ENCODE assay signal across 25 cellular contexts in the genomic region with DNA sequence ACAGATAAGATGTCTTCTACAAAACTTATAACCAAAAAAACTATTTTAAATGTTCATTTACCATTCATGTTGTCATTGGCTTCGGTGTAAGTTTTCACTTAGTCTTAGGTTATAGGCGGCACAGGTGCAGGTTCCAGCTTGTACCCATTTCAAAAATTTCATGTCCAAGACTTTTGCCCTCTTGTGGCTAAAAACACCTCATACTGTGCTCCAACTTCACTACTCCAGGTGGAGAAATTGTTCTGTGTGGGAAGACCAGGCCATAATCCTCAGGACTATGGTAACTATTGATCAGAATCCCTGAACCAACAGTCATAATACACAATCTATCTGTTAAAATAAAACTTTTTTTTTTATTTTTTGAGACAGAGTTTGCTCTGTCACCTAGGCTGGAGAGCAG.
DNase-seq lines count a peak whose midpoint lies in the region; ATAC-seq, FAIRE-seq and TF ChIP-seq lines count a peak whose summit lies in the region.
"Had no signal": no experiment of that assay in that cellular context is flagged by ENCODE, and none has a peak within 500 bp of the region (broad histone marks: within the 10 kb centered on the region; RNA-seq: fewer than 3 reads in every experiment).

No MANE protein-coding gene starts in this region.

- no peak overlapping the region for H3K9ac ChIP-seq in HCT116 (ENCODE audit: low read length)
- H3K9ac ChIP-seq in MM.1S (ENCODE audit: low read length) = no peak overlapping the region
- H3K9ac ChIP-seq: GM23248, KMS-11, SK-N-SH had no signal

- H3K4me3 ChIP-seq in HCT116 (replicated peaks in 1 of 2; ENCODE audit: low read depth in 1 of 2, low read length in 2 of 2) = no peak overlapping the region
- no peak overlapping the region for H3K4me3 ChIP-seq in MM.1S (ENCODE audit: low read length)
- no peak overlapping the region for H3K4me3 ChIP-seq in bronchial epithelial cell (ENCODE audit: low read depth, low read length)
- H3K4me3 ChIP-seq: GM23248 had no signal

- RAD21 ChIA-PET in HCT116 (lab: Charles Lee; ENCODE audit: low non-redundant PET in 1 of 2, low total read pairs in 2 of 2, uncharacterized antibody in 2 of 2, unreplicated experiment in 2 of 2) = no interaction called here

- H2AFZ ChIP-seq in HCT116 (ENCODE audit: low read depth, low read length, poor library complexity, severe bottlenecking) (no peak overlapping the region), MM.1S (ENCODE audit: low read length) (no peak overlapping the region)
- H2AFZ ChIP-seq: GM23248 had no signal

- H3K27me3 ChIP-seq in HCT116 (ENCODE audit: insufficient read depth, low read length) = no peaks in the 10 kb centered on the region
- no peaks in the 10 kb centered on the region for H3K27me3 ChIP-seq in MM.1S (replicated peaks; ENCODE audit: insufficient read depth, low read length)
- H3K27me3 ChIP-seq in bronchial epithelial cell (ENCODE audit: control insufficient read depth, insufficient read depth, low read length) = no peaks in the 10 kb centered on the region

- no peaks in the 10 kb centered on the region for H3K36me3 ChIP-seq in HCT116 (ENCODE audit: control insufficient read depth in 1 of 2, insufficient read depth in 2 of 2, low read length in 2 of 2)
- H3K36me3 ChIP-seq in MM.1S (replicated peaks; ENCODE audit: insufficient read depth, low read length) = no peaks in the 10 kb centered on the region
- no peaks in the 10 kb centered on the region for H3K36me3 ChIP-seq in bronchial epithelial cell (ENCODE audit: control insufficient read depth, insufficient read depth, low read length)

- no peak overlapping the region for H3K4me2 ChIP-seq in HCT116 (ENCODE audit: low read length)
- H3K4me2 ChIP-seq in MM.1S (ENCODE audit: low read depth, low read length) = no peak overlapping the region
- H3K4me2 ChIP-seq: KMS-11, SK-N-SH had no signal

- H3K4me1 Mint-ChIP-seq in neural crest cell = peaks cover 5% of the 10 kb centered on the region
- H3K4me1 Mint-ChIP-seq: B cell; CD8-positive, alpha-beta memory T cell had no signal

- no TSS peak for BruUV-seq in HCT116 (replicated peaks; lab: Mats Ljungman, UMichigan)

- FAIRE-seq in bronchial epithelial cell (lab: Jason Lieb, UNC) = no peak
- FAIRE-seq: GM19239, RCC 7860 had no signal

- H3K79me2 ChIP-seq in HCT116 (ENCODE audit: insufficient read depth, low read length) (no peaks in the 10 kb centered on the region), MM.1S (ENCODE audit: low read length) (no peaks in the 10 kb centered on the region)

- no peaks in the 10 kb centered on the region for H3K9me3 ChIP-seq in HCT116 (ENCODE audit: control insufficient read depth in 1 of 2, insufficient read depth in 1 of 2, low read depth in 1 of 2, low read length in 2 of 2)
- H3K9me3 ChIP-seq in MM.1S (replicated peaks; ENCODE audit: insufficient read depth, low read length) = no peaks in the 10 kb centered on the region
- H3K9me3 ChIP-seq: SK-N-SH had no signal

- H3K9me2 ChIP-seq in HCT116 (ENCODE audit: insufficient read depth) (no peaks in the 10 kb centered on the region), MM.1S (replicated peaks; ENCODE audit: insufficient read depth, low read length) (no peaks in the 10 kb centered on the region)
- H3K9me2 ChIP-seq: SK-N-SH had no signal

- no peaks in the 10 kb centered on the region for H3F3A ChIP-seq in MM.1S (ENCODE audit: insufficient read depth, low read length)

- no peak for DNase-seq in HCT116 (ENCODE audit: low read depth, low spot score)
- DNase-seq in MM.1S = no peak
- DNase-seq in bronchial epithelial cell (ENCODE audit: low read depth) = peak; percentile 35
- DNase-seq in neural crest cell (ENCODE audit: low read depth, low spot score) = no peak
- no peak for DNase-seq in foreskin melanocyte
- DNase-seq in NCI-H510A treated with DMSO at 0.1 percent for 48 hours (lab: John Stamatoyannopoulos, UW) = no peak
- DNase-seq: CD8-positive, alpha-beta memory T cell; DMS 273 treated with DMSO at 0.1 percent for 48 hours; DND-41; GM23248; H7; IMR-90; NCI-H1436 treated with DMSO at 0.1 percent for 48 hours; NCI-H187 treated with DMSO at 0.1 percent for 48 hours; NCI-H2107; NCI-H524 treated with DMSO at 0.1 percent for 48 hours; SK-N-SH; SW 1271 had no signal

- no peak for TF ChIP-seq POLR2A in HCT116 (IDR thresholded peaks at IDR 0.05; ENCODE audit: borderline replicate concordance, extremely low read depth, insufficient read depth, insufficient read length)

- H3K27me3 Mint-ChIP-seq in neural crest cell (ENCODE audit: low read depth) = peaks cover 4% of the 10 kb centered on the region

- no peaks in the 10 kb centered on the region for H3K36me3 Mint-ChIP-seq in neural crest cell (ENCODE audit: low read depth)
- H3K36me3 Mint-ChIP-seq: CD14-positive monocyte; CD8-positive, alpha-beta memory T cell had no signal

- CTCF ChIA-PET in HCT116 (lab: Charles Lee) = no interaction called here

- H3K27ac ChIP-seq in HCT116 (ENCODE audit: low read depth, low read length) = no peak overlapping the region
- H3K27ac ChIP-seq in MM.1S (ENCODE audit: low read length) = no peak overlapping the region
- H3K27ac ChIP-seq: GM23248, KMS-11 had no signal

- H3K4me3 Mint-ChIP-seq in neural crest cell = no peak overlapping the region
- H3K4me3 Mint-ChIP-seq: B cell; CD14-positive monocyte; CD8-positive, alpha-beta memory T cell had no signal

- intact Hi-C loops in HCT116 (cut with micrococcal nuclease) = no loop called here

- TF ChIP-seq CTCF in HCT116 (IDR thresholded peaks at IDR 0.05 in 2 of 3, conservative IDR thresholded peaks at IDR 0.05 in 1 of 3; ENCODE audit: borderline replicate concordance in 1 of 3, insufficient read depth in 1 of 3, low read depth in 2 of 3, low read length in 2 of 3) (no peak), MM.1S (IDR thresholded peaks at IDR 0.05; ENCODE audit: low read length) (peak; percentile 12; the same call in 1 of the 2 replicates), bronchial epithelial cell (IDR thresholded peaks at IDR 0.05; ENCODE audit: insufficient read depth, low read length, severe bottlenecking) (no peak), neural crest cell (conservative IDR thresholded peaks at IDR 0.05) (peak; percentile 30)

- POLR2A ChIA-PET in HCT116 (lab: Charles Lee) = no interaction called here

- H3K9me3 Mint-ChIP-seq in neural crest cell = peaks cover 3% of the 10 kb centered on the region
- H3K9me3 Mint-ChIP-seq: CD14-positive monocyte; CD8-positive, alpha-beta memory T cell had no signal

- H4K20me1 ChIP-seq in HCT116 (ENCODE audit: insufficient read depth) = no peaks in the 10 kb centered on the region
- no peaks in the 10 kb centered on the region for H4K20me1 ChIP-seq in MM.1S (ENCODE audit: insufficient read depth, low read length)

- TF ChIP-seq RAD21 in HCT116 (IDR thresholded peaks at IDR 0.05; ENCODE audit: low read depth) = no peak

- no peaks in the 10 kb centered on the region for H3K4me1 ChIP-seq in HCT116 (ENCODE audit: control insufficient read depth in 1 of 2, insufficient read depth in 2 of 2, low read length in 2 of 2)
- H3K4me1 ChIP-seq in MM.1S (ENCODE audit: low read length) = peaks cover 3% of the 10 kb centered on the region; the same call in 1 of the 2 replicates

- peak; percentile 57 for ATAC-seq in HCT116
- no peak for ATAC-seq in GM21381 (IDR thresholded peaks at IDR 0.05; ENCODE audit: unreplicated experiment)
- no peak for ATAC-seq in HG02885 (IDR thresholded peaks at IDR 0.05; ENCODE audit: poor library complexity, unreplicated experiment)

- H3K27ac Mint-ChIP-seq in neural crest cell (ENCODE audit: unreplicated experiment) = no peak overlapping the region
- H3K27ac Mint-ChIP-seq: B cell; CD14-positive monocyte; CD8-positive, alpha-beta memory T cell had no signal

TF ChIP-seq in HCT116, 20 proteins besides CTCF, POLR2A, EP300 and RAD21:
- no peak for TF ChIP-seq EGR1 (IDR thresholded peaks at IDR 0.05; ENCODE audit: low read depth)

Comparison
In these comparisons a context has a peak if more than half of its experiments do, and no peak if none do; other contexts are left out.
1. CTCF ChIP-seq: peak in MM.1S (single experiment) and neural crest cell (single experiment); none in HCT116 (0 of 3) and bronchial epithelial cell (single experiment).